33 cellular contexts compared by ENCODE assay signal in genomic region chr15:83155937-83156336, GRCh38. TPM values are rescaled to one million over a fixed set of nuclear protein-coding genes. Genes with fewer than 3 reads are reported as not detected.
"Had no signal": no experiment of that assay in that cellular context is flagged by ENCODE, and none has a peak within 500 bp of the region (broad histone marks: within the 10 kb centered on the region; RNA-seq: fewer than 3 reads in every experiment).

No MANE protein-coding gene starts in this region.

- H3K4me1 ChIP-seq: ascending aorta, body of pancreas, Peyer's patch had no signal

- H3K4me3 ChIP-seq: ascending aorta, body of pancreas, Peyer's patch had no signal

- H3K27ac Mint-ChIP-seq: activated CD4-positive, alpha-beta T cell treated with anti-CD3 and anti-CD28 coated beads for 36 hours; activated CD4-positive, alpha-beta T cell treated with anti-CD3 and anti-CD28 coated beads, Interleukin-2, amount 10 ng/mL, durations not matched to agents 7 days and 5 days; activated CD8-positive, alpha-beta T cell treated with anti-CD3 and anti-CD28 coated beads, Interleukin-2, amount 10 ng/mL, durations not matched to agents 7 days and 5 days; activated naive CD4-positive, alpha-beta T cell treated with anti-CD3 and anti-CD28 coated beads for 36 hours; activated naive CD4-positive, alpha-beta T cell treated with anti-CD3 and anti-CD28 coated beads, Interleukin-2, amount 50 U/mL, for 72 hours; activated T-cell treated with anti-CD3 and anti-CD28 coated beads, Interleukin-2, amount 50 U/mL, for 24 hours; activated T-helper 2 cell treated with anti-CD3 and anti-CD28 coated beads, Interferon-gamma antibody, Interleukin-2, Interleukin-4, amounts not matched to agents 10 μg/mL and 5 μg/mL and 100 μg/mL, durations not matched to agents 14 hours and 24 hours and 36 hours had no signal

- H3K27me3 ChIP-seq: ascending aorta, body of pancreas, Peyer's patch had no signal

- H3K36me3 ChIP-seq: Peyer's patch had no signal

- H3K4me3 Mint-ChIP-seq: activated CD4-positive, alpha-beta T cell treated with anti-CD3 and anti-CD28 coated beads for 36 hours; activated CD4-positive, alpha-beta T cell treated with anti-CD3 and anti-CD28 coated beads, Interleukin-2, amount 10 ng/mL, durations not matched to agents 7 days and 5 days; activated CD8-positive, alpha-beta T cell treated with anti-CD3 and anti-CD28 coated beads, Interleukin-2, amount 10 ng/mL, durations not matched to agents 7 days and 5 days; activated naive CD4-positive, alpha-beta T cell treated with anti-CD3 and anti-CD28 coated beads for 36 hours; activated T-cell treated with anti-CD3 and anti-CD28 coated beads, Interleukin-2, amount 50 U/mL, for 24 hours had no signal

- DNase-seq: activated CD4-positive, alpha-beta T cell treated with anti-CD3 and anti-CD28 coated beads for 36 hours; activated CD4-positive, alpha-beta T cell treated with anti-CD3 and anti-CD28 coated beads, Interleukin-2, amount 10 ng/mL, durations not matched to agents 7 days and 5 days; activated CD4-positive, alpha-beta T cell treated with anti-CD3 and anti-CD28 coated beads, Interleukin-2, amount 50 U/mL, for 48 hours; activated CD8-positive, alpha-beta T cell treated with anti-CD3 and anti-CD28 coated beads, Interleukin-2, amount 10 ng/mL, durations not matched to agents 7 days and 5 days; activated gamma-delta T cell treated with Interleukin-2 at 50 U/mL for 16 hours; activated naive CD4-positive, alpha-beta T cell treated with anti-CD3 and anti-CD28 coated beads for 36 hours; activated T-cell treated with anti-CD3 and anti-CD28 coated beads, Interleukin-2, amount 50 U/mL, for 24 hours; amygdala; body of pancreas; caudate nucleus; cerebellar nuclear complex; NCI-H1092 treated with DMSO at 0.1 percent for 48 hours; NCI-H146; NCI-H187; NCI-H2029 treated with DMSO at 0.1 percent for 48 hours; NCI-H2107; NCI-H2171; NCI-H510A; NCI-H526; NCI-H748 treated with DMSO at 0.1 percent for 48 hours; NK-92 treated with Interleukin-12 subunit alpha and Interleukin-12 subunit beta, amount 100 ng/mL, for 24 hours; PC-3; Peyer's patch; RPMI8226; SIG-M5; T-helper 1 cell; T-helper 2 cell; T-helper 9 cell had no signal

- ATAC-seq: activated CD4-positive, alpha-beta T cell treated with anti-CD3 and anti-CD28 coated beads for 36 hours; activated CD8-positive, alpha-beta T cell treated with anti-CD3 and anti-CD28 coated beads, Interleukin-2, amount 10 ng/mL, durations not matched to agents 7 days and 5 days; activated naive CD4-positive, alpha-beta T cell treated with anti-CD3 and anti-CD28 coated beads, Interleukin-2, amount 50 U/mL, for 72 hours; body of pancreas; PC-3; SK-N-SH treated with all-trans-retinoic acid at 6 μM for 48 hours had no signal

- H3K27ac ChIP-seq: ascending aorta, body of pancreas, Peyer's patch, VCaP had no signal

- H3K9me3 Mint-ChIP-seq: activated CD4-positive, alpha-beta T cell treated with anti-CD3 and anti-CD28 coated beads, Interleukin-2, amount 10 ng/mL, durations not matched to agents 7 days and 5 days; activated naive CD4-positive, alpha-beta T cell treated with anti-CD3 and anti-CD28 coated beads for 36 hours; activated naive CD4-positive, alpha-beta T cell treated with anti-CD3 and anti-CD28 coated beads, Interleukin-2, amount 50 U/mL, for 72 hours; activated T-cell treated with anti-CD3 and anti-CD28 coated beads, Interleukin-2, amount 50 U/mL, for 24 hours; activated T-helper 2 cell treated with anti-CD3 and anti-CD28 coated beads, Interferon-gamma antibody, Interleukin-2, Interleukin-4, amounts not matched to agents 10 μg/mL and 5 μg/mL and 100 μg/mL, durations not matched to agents 14 hours and 24 hours and 36 hours had no signal

- H3K36me3 Mint-ChIP-seq: activated naive CD4-positive, alpha-beta T cell treated with anti-CD3 and anti-CD28 coated beads, Interleukin-2, amount 50 U/mL, for 72 hours had no signal

- H3K9me3 ChIP-seq: ascending aorta, body of pancreas, Peyer's patch had no signal

RNA-seq across cellular contexts. Expression of gene TM6SF1, which starts 48.5 kb away (rescaled TPM):
- total RNA-seq: PC-3 had no signal
